Comparison of ENCODE assay signal across 10 cellular contexts in genomic region chr15:68815598-68815997, GRCh38. TPM values are rescaled to one million over a fixed set of nuclear protein-coding genes. Genes with fewer than 3 reads are reported as not detected.
A peak's percentile ranks its signal among the peaks of the same experiment; 100 is the strongest.
DNase-seq lines count a peak whose midpoint lies in the region; ATAC-seq and TF ChIP-seq lines count a peak whose summit lies in the region.
"Had no signal": no experiment of that assay in that cellular context is flagged by ENCODE, and none has a peak within 500 bp of the region (broad histone marks: within the 10 kb centered on the region; RNA-seq: fewer than 3 reads in every experiment).

No MANE protein-coding gene starts in this region.

- H3K4me1 ChIP-seq in naive thymus-derived CD4-positive, alpha-beta T cell (ENCODE audit: control insufficient read depth in 2 of 2, insufficient read depth in 2 of 2, low read length in 2 of 2): peaks cover 18 to 26% of the 10 kb centered on the region in 2 donors

- no peaks in the 10 kb centered on the region for H3K9me3 ChIP-seq in CD4-positive, alpha-beta T cell (ENCODE audit: control insufficient read depth, low read length)
- H3K9me3 ChIP-seq in naive thymus-derived CD4-positive, alpha-beta T cell (ENCODE audit: control insufficient read depth in 2 of 3, low read length in 3 of 3): no peaks in the 10 kb centered on the region

- H3K36me3 Mint-ChIP-seq in CD4-positive, alpha-beta T cell (ENCODE audit: low read depth): peaks cover 56% of the 10 kb centered on the region
- peaks cover 73% of the 10 kb centered on the region for H3K36me3 Mint-ChIP-seq in activated T-helper 17 cell treated with anti-CD3 and anti-CD28 coated beads, Interleukin-2, amount 50 U/mL, for 72 hours (ENCODE audit: low read depth)
- H3K36me3 Mint-ChIP-seq in naive thymus-derived CD4-positive, alpha-beta T cell: peaks cover 0 to 20% (median 3%) of the 10 kb centered on the region in 5 donors

- no peaks in the 10 kb centered on the region for H3K27me3 Mint-ChIP-seq in CD4-positive, alpha-beta T cell
- H3K27me3 Mint-ChIP-seq in activated T-helper 17 cell treated with anti-CD3 and anti-CD28 coated beads, Interleukin-2, amount 50 U/mL, for 72 hours: no peaks in the 10 kb centered on the region
- no peaks in the 10 kb centered on the region for H3K27me3 Mint-ChIP-seq in naive thymus-derived CD4-positive, alpha-beta T cell

- H3K4me3 ChIP-seq in HL-60 (replicated peaks; ENCODE audit: insufficient read depth, low read length): no peak overlapping the region
- no peak overlapping the region for H3K4me3 ChIP-seq in naive thymus-derived CD4-positive, alpha-beta T cell (ENCODE audit: low read length)

- H3K4me1 Mint-ChIP-seq in CD4-positive, alpha-beta T cell (ENCODE audit: low read depth): peaks cover 64% of the 10 kb centered on the region
- H3K4me1 Mint-ChIP-seq in activated T-helper 17 cell treated with anti-CD3 and anti-CD28 coated beads, Interleukin-2, amount 50 U/mL, for 72 hours: peaks cover 34% of the 10 kb centered on the region
- peaks cover 41 to 64% (median 57%) of the 10 kb centered on the region in 7 donors for H3K4me1 Mint-ChIP-seq in naive thymus-derived CD4-positive, alpha-beta T cell

- POLR2A ChIA-PET in CD4-positive, alpha-beta T cell (lab: Charles Lee): interaction anchor here (1.5 to 5.6 kb wide), 2 partner anchors 13 to 21 kb away, joined by 6 to 94 read pairs; no protein-coding TSS in a partner anchor
- POLR2A ChIA-PET in naive thymus-derived CD4-positive, alpha-beta T cell (lab: Charles Lee): interaction anchor here (0.6 to 4.4 kb wide), 2 partner anchors 18 to 22 kb away, joined by 3 to 47 read pairs; no protein-coding TSS in a partner anchor

- no peak overlapping the region for H3K27ac ChIP-seq in CD4-positive, alpha-beta T cell (ENCODE audit: low read depth, low read length)
- H3K27ac ChIP-seq in HL-60 (replicated peaks): peak overlapping the region; percentile 100
- H3K27ac ChIP-seq in naive thymus-derived CD4-positive, alpha-beta T cell (ENCODE audit: low read depth, low read length): no peak overlapping the region

- H3K27ac Mint-ChIP-seq in CD4-positive, alpha-beta T cell: peak overlapping the region; percentile 98
- H3K27ac Mint-ChIP-seq in activated T-helper 17 cell treated with anti-CD3 and anti-CD28 coated beads, Interleukin-2, amount 50 U/mL, for 72 hours: peak overlapping the region; percentile 86
- H3K27ac Mint-ChIP-seq in naive thymus-derived CD4-positive, alpha-beta T cell: peak overlapping the region in 7 of 9 donors; percentile 24 to 99 (median 95)

- intact Hi-C loops in CD4-positive, alpha-beta T cell (cut with DNase I, micrococcal nuclease): loop anchor here in 1 of 2 experiments (2.0 to 10.0 kb wide), 4 partner anchors 17 to 639 kb away; partner anchors contain the start of genes FEM1B, GLCE and RPLP1
- intact Hi-C loops in naive thymus-derived CD4-positive, alpha-beta T cell (cut with micrococcal nuclease): loop anchor here (5.0 to 10.0 kb wide), 4 partner anchors 538 to 1273 kb away; partner anchors contain the start of genes FEM1B (in 1 of the 2), KIF23 (in 1 of the 2) and MAP2K5 (in 1 of the 2)

- peak overlapping the region; percentile 93 for H3K4me3 Mint-ChIP-seq in CD4-positive, alpha-beta T cell
- H3K4me3 Mint-ChIP-seq in activated T-helper 17 cell treated with anti-CD3 and anti-CD28 coated beads, Interleukin-2, amount 50 U/mL, for 72 hours: peak overlapping the region; percentile 95
- peak overlapping the region in 8 of 10 donors; percentile 90 to 100 (median 97) for H3K4me3 Mint-ChIP-seq in naive thymus-derived CD4-positive, alpha-beta T cell

- no peaks in the 10 kb centered on the region for H3K9me3 Mint-ChIP-seq in CD4-positive, alpha-beta T cell
- H3K9me3 Mint-ChIP-seq in activated T-helper 17 cell treated with anti-CD3 and anti-CD28 coated beads, Interleukin-2, amount 50 U/mL, for 72 hours: no peaks in the 10 kb centered on the region
- H3K9me3 Mint-ChIP-seq in naive thymus-derived CD4-positive, alpha-beta T cell: peaks cover 0 to 4% (median 0%) of the 10 kb centered on the region in 11 donors

- CTCF ChIA-PET in CD4-positive, alpha-beta T cell (lab: Charles Lee): interaction anchor here (1.2 kb wide), 1 partner anchor 13 kb away, joined by 4 read pairs; no protein-coding TSS in a partner anchor
- CTCF ChIA-PET in naive thymus-derived CD4-positive, alpha-beta T cell (lab: Charles Lee): interaction anchor here (1.2 kb wide), 1 partner anchor 59 kb away, joined by 4 read pairs; no protein-coding TSS in a partner anchor

- no peak for TF ChIP-seq CTCF in CD4-positive, alpha-beta T cell (IDR thresholded peaks at IDR 0.05)
- TF ChIP-seq CTCF in HL-60 (IDR thresholded peaks at IDR 0.05; ENCODE audit: insufficient read depth, low read length): no peak

- H3K27me3 ChIP-seq in CD4-positive, alpha-beta T cell (ENCODE audit: control insufficient read depth, insufficient read depth, low read length): no peaks in the 10 kb centered on the region
- no peaks in the 10 kb centered on the region for H3K27me3 ChIP-seq in HL-60 (ENCODE audit: insufficient read depth, poor library complexity, severe bottlenecking)
- no peaks in the 10 kb centered on the region for H3K27me3 ChIP-seq in naive thymus-derived CD4-positive, alpha-beta T cell (ENCODE audit: control insufficient read depth in 2 of 2, insufficient read depth in 2 of 2, low read length in 2 of 2)

- no peak for DNase-seq in CD4-positive, alpha-beta T cell
- DNase-seq in HL-60 (ENCODE audit: low read depth in 1 of 2, low spot score in 1 of 2): peak in 1 of 2 experiments; percentile 54
- no peak for DNase-seq in naive thymus-derived CD4-positive, alpha-beta T cell
- DNase-seq in HK-2 (ENCODE audit: unreplicated experiment): no peak
- DNase-seq in NK-92 treated with Interleukin-12 subunit alpha and Interleukin-12 subunit beta, amount 100 ng/mL, for 24 hours (lab: John Stamatoyannopoulos, UW): no peak
- DNase-seq in activated CD8-positive, alpha-beta memory T cell treated with anti-CD3 and anti-CD28 coated beads for 24 hours: no peak
- DNase-seq: activated CD4-positive, alpha-beta T cell treated with anti-CD3 and anti-CD28 coated beads for 48 hours; NCI-H2029 treated with DMSO at 0.1 percent for 48 hours had no signal

- ATAC-seq in CD4-positive, alpha-beta T cell (ENCODE audit: poor library complexity): no peak
- ATAC-seq in activated T-helper 17 cell treated with anti-CD3 and anti-CD28 coated beads, Interleukin-2, amount 50 U/mL, for 72 hours (replicated peaks): no peak
- ATAC-seq in naive thymus-derived CD4-positive, alpha-beta T cell: no peak
- ATAC-seq in GM18861 (IDR thresholded peaks at IDR 0.05; ENCODE audit: unreplicated experiment): no peak

- H3K36me3 ChIP-seq in naive thymus-derived CD4-positive, alpha-beta T cell (ENCODE audit: control insufficient read depth in 2 of 3, insufficient read depth in 3 of 3, low read length in 3 of 3): peaks cover 0 to 24% (median 0%) of the 10 kb centered on the region in 3 experiments

RNA-seq across cellular contexts. Expression of gene ANP32A, which starts 5.1 kb away (rescaled TPM):
- 10 to 100 TPM; 55.1 to 57.3 TPM for total RNA-seq in CD4-positive, alpha-beta T cell
- 100 to 1,000 TPM; 130 to 221 TPM for total RNA-seq in activated T-helper 17 cell treated with anti-CD3 and anti-CD28 coated beads, Interleukin-2, amount 50 U/mL, for 72 hours
- total RNA-seq in naive thymus-derived CD4-positive, alpha-beta T cell: 100 to 1,000 TPM in 4 of 5 experiments, 10 to 100 TPM in 1; 86.1 to 229 (median 136) TPM
- polyA plus RNA-seq in naive thymus-derived CD4-positive, alpha-beta T cell: 100 to 1,000 TPM in 1 of 2 donors, 10 to 100 TPM in 1; 89.6 to 111 TPM
